Comparison of ENCODE assay signal across 34 cellular contexts in genomic region chr3:150399060-150399459, GRCh38.
"Had no signal": no experiment of that assay in that cellular context is flagged by ENCODE, and none has a peak within 500 bp of the region (broad histone marks: within the 10 kb centered on the region; RNA-seq: fewer than 3 reads in every experiment).

No MANE protein-coding gene starts in this region.

- H3K27ac ChIP-seq: adrenal gland, body of pancreas, esophagus muscularis mucosa, foreskin keratinocyte, gastrocnemius medialis, heart left ventricle, VCaP had no signal

- H3K9me3 Mint-ChIP-seq: activated B cell treated with CpG ODN at 0.5 μM for 24 hours; activated CD8-positive, alpha-beta T cell treated with anti-CD3 and anti-CD28 coated beads for 36 hours; activated naive CD4-positive, alpha-beta T cell treated with anti-CD3 and anti-CD28 coated beads for 36 hours; activated naive CD4-positive, alpha-beta T cell treated with anti-CD3 and anti-CD28 coated beads, Interleukin-2, amount 50 U/mL, for 24 hours; activated naive CD8-positive, alpha-beta T cell treated with anti-CD3 and anti-CD28 coated beads for 36 hours; activated naive CD8-positive, alpha-beta T cell treated with anti-CD3 and anti-CD28 coated beads, Interleukin-2, amount 50 U/mL, for 24 hours; activated T-cell treated with anti-CD3 and anti-CD28 coated beads, Interleukin-2, amount 50 U/mL, for 4 hours; activated T-helper 17 cell treated with anti-CD3 and anti-CD28 coated beads, Interleukin-2, amount 50 U/mL, for 72 hours; effector memory CD8-positive, alpha-beta T cell had no signal

- H3K9me3 ChIP-seq: adrenal gland, body of pancreas, esophagus muscularis mucosa, gastrocnemius medialis, heart left ventricle had no signal

- FAIRE-seq: colon, TTC549 had no signal

- DNase-seq: activated B cell treated with CpG ODN at 0.5 μM for 24 hours; activated CD4-positive, alpha-beta T cell treated with anti-CD3 and anti-CD28 coated beads for 48 hours; activated CD4-positive, alpha-beta T cell treated with anti-CD3 and anti-CD28 coated beads, Interleukin-2, amount 50 U/mL, for 1 hour; activated CD4-positive, alpha-beta T cell treated with anti-CD3 and anti-CD28 coated beads, Interleukin-2, amount 50 U/mL, for 48 hours; activated CD8-positive, alpha-beta memory T cell treated with anti-CD3 and anti-CD28 coated beads for 24 hours; activated CD8-positive, alpha-beta T cell treated with anti-CD3 and anti-CD28 coated beads for 36 hours; activated effector memory CD4-positive, alpha-beta T cell treated with anti-CD3 and anti-CD28 coated beads, Interleukin-2, amount 50 U/mL, for 16 hours; activated naive CD4-positive, alpha-beta T cell treated with anti-CD3 and anti-CD28 coated beads for 36 hours; activated naive CD8-positive, alpha-beta T cell treated with anti-CD3 and anti-CD28 coated beads for 36 hours; activated naive CD8-positive, alpha-beta T cell treated with anti-CD3 and anti-CD28 coated beads, Interleukin-2, amount 50 U/mL, for 24 hours; activated T-cell treated with anti-CD3 and anti-CD28 coated beads, Interleukin-2, amount 50 U/mL, for 4 hours; adrenal gland; amygdala; aorta; body of pancreas; caudate nucleus; cortex of kidney; dermis blood vessel endothelial cell; effector CD4-positive, alpha-beta T cell; effector memory CD8-positive, alpha-beta T cell; erythroblast; foreskin keratinocyte; gastrocnemius medialis; glutamatergic neuron; heart left ventricle; T-helper 1 cell; T-helper 2 cell had no signal

- H3K27me3 ChIP-seq: adrenal gland, body of pancreas, esophagus muscularis mucosa, foreskin keratinocyte, gastrocnemius medialis, heart left ventricle had no signal

- H3K27me3 Mint-ChIP-seq: activated B cell treated with CpG ODN at 0.5 μM for 24 hours; activated naive CD8-positive, alpha-beta T cell treated with anti-CD3 and anti-CD28 coated beads, Interleukin-2, amount 50 U/mL, for 24 hours; activated T-helper 17 cell treated with anti-CD3 and anti-CD28 coated beads, Interleukin-2, amount 50 U/mL, for 72 hours; effector memory CD8-positive, alpha-beta T cell had no signal

- H3K36me3 ChIP-seq: adrenal gland, esophagus muscularis mucosa, gastrocnemius medialis, heart left ventricle had no signal

- H3K4me1 ChIP-seq: adrenal gland, esophagus muscularis mucosa, foreskin keratinocyte had no signal

- H3K4me1 Mint-ChIP-seq: activated B cell treated with CpG ODN at 0.5 μM for 24 hours; activated naive CD4-positive, alpha-beta T cell treated with anti-CD3 and anti-CD28 coated beads, Interleukin-2, amount 50 U/mL, for 24 hours; activated naive CD8-positive, alpha-beta T cell treated with anti-CD3 and anti-CD28 coated beads for 36 hours; activated naive CD8-positive, alpha-beta T cell treated with anti-CD3 and anti-CD28 coated beads, Interleukin-2, amount 50 U/mL, for 24 hours; activated T-helper 17 cell treated with anti-CD3 and anti-CD28 coated beads, Interleukin-2, amount 50 U/mL, for 72 hours had no signal

- H3K4me3 Mint-ChIP-seq: activated B cell treated with CpG ODN at 0.5 μM for 24 hours; activated CD8-positive, alpha-beta T cell treated with anti-CD3 and anti-CD28 coated beads for 36 hours; activated naive CD4-positive, alpha-beta T cell treated with anti-CD3 and anti-CD28 coated beads for 36 hours; activated naive CD4-positive, alpha-beta T cell treated with anti-CD3 and anti-CD28 coated beads, Interleukin-2, amount 50 U/mL, for 24 hours; activated naive CD8-positive, alpha-beta T cell treated with anti-CD3 and anti-CD28 coated beads for 36 hours; activated naive CD8-positive, alpha-beta T cell treated with anti-CD3 and anti-CD28 coated beads, Interleukin-2, amount 50 U/mL, for 24 hours; activated T-cell treated with anti-CD3 and anti-CD28 coated beads, Interleukin-2, amount 50 U/mL, for 4 hours; activated T-helper 17 cell treated with anti-CD3 and anti-CD28 coated beads, Interleukin-2, amount 50 U/mL, for 72 hours; effector memory CD8-positive, alpha-beta T cell had no signal

- ATAC-seq: activated CD4-positive, CD25-positive, alpha-beta regulatory T cell treated with anti-CD3 and anti-CD28 coated beads, Interleukin-2, amount 50 U/mL, for 24 hours; activated CD8-positive, alpha-beta T cell treated with anti-CD3 and anti-CD28 coated beads for 36 hours; activated naive CD8-positive, alpha-beta T cell treated with anti-CD3 and anti-CD28 coated beads, Interleukin-2, amount 50 U/mL, for 24 hours; activated T-cell treated with anti-CD3 and anti-CD28 coated beads, Interleukin-2, amount 50 U/mL, for 4 hours; activated T-helper 17 cell treated with anti-CD3 and anti-CD28 coated beads, Interleukin-2, amount 50 U/mL, for 72 hours; body of pancreas; effector memory CD8-positive, alpha-beta T cell; foreskin keratinocyte; gastrocnemius medialis; heart left ventricle had no signal

- H3K4me3 ChIP-seq: adrenal gland, body of pancreas, esophagus muscularis mucosa, gastrocnemius medialis, heart left ventricle had no signal

- H3K27ac Mint-ChIP-seq: activated B cell treated with CpG ODN at 0.5 μM for 24 hours; activated CD8-positive, alpha-beta T cell treated with anti-CD3 and anti-CD28 coated beads for 36 hours; activated naive CD4-positive, alpha-beta T cell treated with anti-CD3 and anti-CD28 coated beads for 36 hours; activated naive CD4-positive, alpha-beta T cell treated with anti-CD3 and anti-CD28 coated beads, Interleukin-2, amount 50 U/mL, for 24 hours; activated naive CD8-positive, alpha-beta T cell treated with anti-CD3 and anti-CD28 coated beads for 36 hours; activated naive CD8-positive, alpha-beta T cell treated with anti-CD3 and anti-CD28 coated beads, Interleukin-2, amount 50 U/mL, for 24 hours; activated T-helper 17 cell treated with anti-CD3 and anti-CD28 coated beads, Interleukin-2, amount 50 U/mL, for 72 hours; effector memory CD8-positive, alpha-beta T cell had no signal

- H3K36me3 Mint-ChIP-seq: activated naive CD4-positive, alpha-beta T cell treated with anti-CD3 and anti-CD28 coated beads, Interleukin-2, amount 50 U/mL, for 24 hours; activated naive CD8-positive, alpha-beta T cell treated with anti-CD3 and anti-CD28 coated beads for 36 hours had no signal
